In genomic region chr18:3015203-3015590, GRCh38 we compare ENCODE assay signal across 8 cellular contexts. TPM values are rescaled to one million over a fixed set of nuclear protein-coding genes. Genes with fewer than 3 reads are reported as not detected.
A peak's percentile ranks its signal among the peaks of the same experiment; 100 is the strongest.
DNase-seq lines count a peak whose midpoint lies in the region; ATAC-seq and TF ChIP-seq lines count a peak whose summit lies in the region.

No MANE protein-coding gene starts in this region.

- no peak overlapping the region for H3K56ac ChIP-seq in IMR-90 (ENCODE audit: extremely low read depth, insufficient read depth, low read length)

- no CpG with 5 or more reads among the region's 4 CpGs for WGBS in IMR-90 (ENCODE audit: extremely low coverage in 2 of 2, insufficient read length in 1 of 2), 2 experiments
- WGBS in mammary epithelial cell (ENCODE audit: low coverage, missing lambda C conversion rate): 33% methylated on average over 4 of the region's 4 CpGs

- TF ChIP-seq CTCF in IMR-90 (conservative IDR thresholded peaks at IDR 0.05; ENCODE audit: low read depth, low read length) (no peak), mammary epithelial cell (conservative IDR thresholded peaks at IDR 0.05 in 1 of 2, IDR thresholded peaks at IDR 0.05 in 1 of 2; ENCODE audit: extremely low read depth in 1 of 2, insufficient read depth in 1 of 2, low read depth in 1 of 2, low read length in 2 of 2) (no peak)

- H3K4me2 ChIP-seq in IMR-90 (ENCODE audit: low read depth, low read length) (no peak overlapping the region; the same call in 1 of the 2 replicates), mammary epithelial cell (ENCODE audit: insufficient read depth, low read depth, low read length) (peak overlapping the region; percentile 13)

- H3K14ac ChIP-seq in IMR-90 (replicated peaks; ENCODE audit: low read depth, low read length): peak overlapping the region; percentile 49; the same call in 1 of the 2 replicates

- H3K4me3 ChIP-seq in IMR-90 (ENCODE audit: insufficient read depth, low read depth, low read length) (no peak overlapping the region), mammary epithelial cell (replicated peaks in 1 of 3; ENCODE audit: insufficient read depth in 1 of 3, low read depth in 2 of 3, low read length in 3 of 3) (no peak overlapping the region), muscle layer of colon (ENCODE audit: low read depth in 1 of 2, low read length in 2 of 2) (no peak overlapping the region)

- TF ChIP-seq POLR2A in IMR-90 (IDR thresholded peaks at IDR 0.05; ENCODE audit: low read depth, low read length): no peak

- H4K8ac ChIP-seq in IMR-90 (ENCODE audit: low read depth in 2 of 2, low read length in 2 of 2): peak overlapping the region in 1 of 2 experiments; percentile 43; a peak in 1 of 4 replicates

- no peak overlapping the region for H2AK9ac ChIP-seq in IMR-90 (replicated peaks; ENCODE audit: low read depth, low read length, poor library complexity)

- TF ChIP-seq RAD21 in IMR-90 (IDR thresholded peaks at IDR 0.05; ENCODE audit: low read length): no peak

- H3K27ac ChIP-seq in IMR-90 (ENCODE audit: insufficient read depth, low read length) (peak overlapping the region; percentile 2; the same call in 1 of the 2 replicates), mammary epithelial cell (ENCODE audit: insufficient read depth, low read depth, low read length) (no peak overlapping the region), muscle layer of colon (ENCODE audit: low read depth, low read length) (peak overlapping the region; percentile 12)

- peak overlapping the region; percentile 64; the same call in 1 of the 2 replicates for H2BK120ac ChIP-seq in IMR-90 (ENCODE audit: low read depth, low read length)

- peak overlapping the region; percentile 45; the same call in 1 of the 3 replicates for H2BK15ac ChIP-seq in IMR-90 (ENCODE audit: low read depth, low read length)

- H4K5ac ChIP-seq in IMR-90 (ENCODE audit: low read depth, low read length): no peak overlapping the region

- H4K91ac ChIP-seq in IMR-90 (ENCODE audit: insufficient read depth, low read depth, low read length): peak overlapping the region; percentile 62; the same call in 1 of the 2 replicates

- dilution Hi-C loops in IMR-90 (cut with HindIII; ENCODE audit: low sequenced_read_pairs, unreplicated experiment): no loop called here
- dilution Hi-C loops in mammary epithelial cell (cut with HindIII; ENCODE audit: low sequenced_read_pairs): no loop called here

- no peak overlapping the region for H2AFZ ChIP-seq in IMR-90 (replicated peaks; ENCODE audit: low read length, poor library complexity)
- peak overlapping the region; percentile 36 for H2AFZ ChIP-seq in mammary epithelial cell (ENCODE audit: low read depth, low read length)

- H3K4me1 ChIP-seq in IMR-90 (ENCODE audit: control insufficient read depth, insufficient read depth, low read length) (peaks cover 17% of the 10 kb centered on the region), mammary epithelial cell (ENCODE audit: insufficient read depth, low read length) (peaks cover 18% of the 10 kb centered on the region), muscle layer of colon (ENCODE audit: insufficient read depth, low read length) (peaks cover 27% of the 10 kb centered on the region)

- intact Hi-C loops in IMR-90 (cut with micrococcal nuclease) (loop anchor here (2.0 kb wide), 1 partner anchor 14 kb away; no protein-coding TSS in a partner anchor), mammary epithelial cell (cut with micrococcal nuclease) (no loop called here)

- H2BK20ac ChIP-seq in IMR-90 (ENCODE audit: low read depth, low read length): peak overlapping the region; percentile 85

- H3K4ac ChIP-seq in IMR-90 (ENCODE audit: low read depth, low read length): peak overlapping the region; percentile 62; the same call in 1 of the 2 replicates

- H3K79me2 ChIP-seq in mammary epithelial cell (ENCODE audit: insufficient read depth, low read length): peaks cover 13% of the 10 kb centered on the region

- peak overlapping the region; percentile 87 for H2AK5ac ChIP-seq in IMR-90 (ENCODE audit: low read depth, low read length)

- H3K9me3 ChIP-seq in IMR-90 (ENCODE audit: control insufficient read depth, insufficient read depth, low read length) (no peaks in the 10 kb centered on the region), mammary epithelial cell (replicated peaks; ENCODE audit: insufficient read depth, low read length) (no peaks in the 10 kb centered on the region), muscle layer of colon (ENCODE audit: low read length) (no peaks in the 10 kb centered on the region)

- H3K79me1 ChIP-seq in IMR-90 (ENCODE audit: low read depth in 1 of 2, low read length in 2 of 2): peaks cover 15 to 22% of the 10 kb centered on the region in 2 experiments; a peak in 3 of 4 replicates

- POLR2A ChIA-PET in IMR-90 (lab: Charles Lee; ENCODE audit: unreplicated experiment): no interaction called here

- H3K9ac ChIP-seq in IMR-90 (ENCODE audit: low read depth, low read length): no peak overlapping the region
- H3K9ac ChIP-seq in mammary epithelial cell (ENCODE audit: insufficient read depth, low read length): no peak overlapping the region
- no peak overlapping the region for H3K9ac ChIP-seq in muscle layer of colon (ENCODE audit: low read length)

- peaks cover 17% of the 10 kb centered on the region for H3K9me1 ChIP-seq in IMR-90 (ENCODE audit: insufficient read depth, low read length)

- in situ Hi-C loops in IMR-90 (cut with MboI; ENCODE audit: low sequenced_read_pairs) (no loop called here), mammary epithelial cell (cut with MboI; ENCODE audit: low sequenced_read_pairs in 2 of 2) (no loop called here)

- no peak overlapping the region for H3K23ac ChIP-seq in IMR-90 (ENCODE audit: low read depth, low read length)

- BruUV-seq in IMR-90 (replicated peaks; lab: Mats Ljungman, UMichigan): no TSS peak
- no TSS peak for BruUV-seq in mammary epithelial cell (replicated peaks; lab: Mats Ljungman, UMichigan)

- ATAC-seq in IMR-90 (ENCODE audit: low read depth) (peak; percentile 2), GM21367 (IDR thresholded peaks at IDR 0.05; ENCODE audit: unreplicated experiment) (no peak)

- H3K36me3 ChIP-seq in IMR-90 (ENCODE audit: control insufficient read depth, insufficient read depth, low read length) (peaks cover 9% of the 10 kb centered on the region), mammary epithelial cell (ENCODE audit: insufficient read depth, low read length) (no peaks in the 10 kb centered on the region), muscle layer of colon (ENCODE audit: insufficient read depth, low read length) (no peaks in the 10 kb centered on the region)

- no peak overlapping the region; the same call in 1 of the 2 replicates for H3K18ac ChIP-seq in IMR-90 (ENCODE audit: low read depth, low read length)

- peak overlapping the region; percentile 25 for H2BK5ac ChIP-seq in IMR-90 (ENCODE audit: low read depth, low read length, poor library complexity, severe bottlenecking)

- DNase-seq in AG08395 (ENCODE audit: low spot score) (peak; percentile 59), IMR-90 (peak; percentile 84), mammary epithelial cell (peak; percentile 54), hypothalamus (lab: John Stamatoyannopoulos, UW) (no peak), HuH-7 (ENCODE audit: low spot score) (no peak), pons (ENCODE audit: low spot score) (no peak)

- CTCF ChIA-PET in IMR-90 (lab: Yijun Ruan, JAX) (interaction anchor here (0.9 to 1.2 kb wide), 2 partner anchors 9 to 48 kb away, joined by 3 read pairs; no protein-coding TSS in a partner anchor), mammary epithelial cell (lab: Charles Lee; ENCODE audit: low non-redundant PET) (interaction anchor here (0.9 kb wide), 1 partner anchor 48 kb away, joined by 4 read pairs; no protein-coding TSS in a partner anchor)

- H3K27me3 ChIP-seq in IMR-90 (ENCODE audit: control insufficient read depth, insufficient read depth, low read length) (no peaks in the 10 kb centered on the region), mammary epithelial cell (ENCODE audit: insufficient read depth, low read length) (no peaks in the 10 kb centered on the region), muscle layer of colon (ENCODE audit: control insufficient read depth in 1 of 2, insufficient read depth in 2 of 2, low read length in 2 of 2) (no peaks in the 10 kb centered on the region)

- peaks cover 7% of the 10 kb centered on the region; the same call in 1 of the 2 replicates for H4K20me1 ChIP-seq in IMR-90 (ENCODE audit: insufficient read depth, low read length)
- H4K20me1 ChIP-seq in mammary epithelial cell (ENCODE audit: insufficient read depth, low read length): no peaks in the 10 kb centered on the region

TF ChIP-seq in IMR-90, 13 proteins besides CTCF, POLR2A, EP300 and RAD21:
- peak; percentile 22; the same call in 1 of the 2 replicates for TF ChIP-seq BHLHE40 (IDR thresholded peaks at IDR 0.05; ENCODE audit: low read depth, low read length)
- peak; percentile 46; the same call in 1 of the 2 replicates for TF ChIP-seq CEBPB (IDR thresholded peaks at IDR 0.05; ENCODE audit: low read depth, low read length)
- no peak for TF ChIP-seq ELK1 (IDR thresholded peaks at IDR 0.05; ENCODE audit: borderline replicate concordance, low read depth, low read length)
- TF ChIP-seq RCOR1 (IDR thresholded peaks at IDR 0.05; ENCODE audit: insufficient replicate concordance, low read length): no peak
- TF ChIP-seq FOS (IDR thresholded peaks at IDR 0.05; ENCODE audit: low read depth, low read length): peak; percentile 77
- no peak for TF ChIP-seq CHD1 (IDR thresholded peaks at IDR 0.05; ENCODE audit: low read depth, low read length)
- TF ChIP-seq RFX5 (IDR thresholded peaks at IDR 0.05; ENCODE audit: low read depth, low read length): no peak
TF ChIP-seq in IMR-90: peak in this region for 3.

RNA-seq across cellular contexts. Expression of gene LPIN2, which starts 2.3 kb away (rescaled TPM):
- total RNA-seq in IMR-90 (2012; rRNA removed): 21.9 and 23.9 TPM in 2 replicates
- 14.4 and 16.2 TPM in 2 replicates for polyA plus RNA-seq in IMR-90 (2012; rRNA removed)
- 8.0 and 9.9 TPM in 2 replicates for polyA plus RNA-seq in IMR-90 (2012; cell fraction: cytosol; rRNA removed)
- polyA plus RNA-seq in IMR-90 (2012; cell fraction: nucleus; rRNA removed; ENCODE audit: low replicate concordance): 15.7 and 29.0 TPM in 2 replicates
- 10 to 100 TPM in 1 of 2 donors, 1 to 10 TPM in 1; 9.9 to 20.3 TPM for total RNA-seq in mammary epithelial cell
- 6.4 TPM for polyA plus RNA-seq in mammary epithelial cell
- polyA minus RNA-seq in mammary epithelial cell: 5.6 TPM

Comparison
In these comparisons a context has a peak if more than half of its experiments do, and no peak if none do; other contexts are left out.
1. DNase-seq: peak in AG08395 (single experiment), IMR-90 (single experiment) and mammary epithelial cell (single experiment); none in hypothalamus (0 of 51), HuH-7 (single experiment) and pons (single experiment).